ENCODE assay signal across 9 cellular contexts in the genomic region with DNA sequence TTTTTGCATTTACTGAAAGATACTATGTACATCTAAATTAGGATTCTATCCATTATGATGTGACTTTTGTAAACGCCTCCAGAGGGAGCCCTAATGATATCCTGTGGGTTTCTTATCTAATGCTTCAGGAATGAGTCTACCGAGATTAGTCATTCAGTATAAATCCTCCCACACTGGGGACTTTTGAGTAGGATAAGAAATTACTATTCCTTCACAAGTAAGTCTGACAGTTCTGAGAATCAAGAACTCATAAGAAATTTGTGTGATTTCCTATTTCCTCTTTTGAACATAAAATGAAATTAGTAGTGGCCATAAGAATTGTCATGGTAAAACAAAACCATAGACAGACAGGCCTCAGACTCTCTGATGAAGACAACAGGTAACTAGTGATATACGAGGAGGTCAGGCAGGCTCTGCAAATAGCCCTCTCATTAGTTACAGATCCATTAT. TPM values are rescaled to one million over a fixed set of nuclear protein-coding genes. Genes with fewer than 3 reads are reported as not detected.
DNase-seq lines count a peak whose midpoint lies in the region; TF ChIP-seq lines count a peak whose summit lies in the region.
"Had no signal": no experiment of that assay in that cellular context is flagged by ENCODE, and none has a peak within 500 bp of the region (broad histone marks: within the 10 kb centered on the region; RNA-seq: fewer than 3 reads in every experiment).

No MANE protein-coding gene starts in this region.

- no peaks in the 10 kb centered on the region for H3K79me2 ChIP-seq in osteoblast (ENCODE audit: insufficient read depth, low read length)

- no peaks in the 10 kb centered on the region for H4K20me1 ChIP-seq in osteoblast (ENCODE audit: insufficient read depth, low read length)

- H3K36me3 ChIP-seq in osteoblast (ENCODE audit: insufficient read depth, low read length) (no peaks in the 10 kb centered on the region), MG63 (no peaks in the 10 kb centered on the region)
- H3K36me3 ChIP-seq: neutrophil had no signal

- H3K4me2 ChIP-seq in osteoblast (ENCODE audit: insufficient read depth, low read length): no peak overlapping the region

- no peak overlapping the region for H2AFZ ChIP-seq in osteoblast (ENCODE audit: low read length)

- no peak overlapping the region for H3K27ac ChIP-seq in osteoblast (ENCODE audit: low read depth, low read length)
- H3K27ac ChIP-seq: neutrophil had no signal

- H3K4me1 ChIP-seq in osteoblast (ENCODE audit: insufficient read depth, low read length): no peaks in the 10 kb centered on the region

- H3K4me3 ChIP-seq in epithelial cell of esophagus (ENCODE audit: low read length): no peak overlapping the region
- no peak overlapping the region for H3K4me3 ChIP-seq in osteoblast (ENCODE audit: insufficient read depth, low read length)
- no peak overlapping the region for H3K4me3 ChIP-seq in MG63

- no peaks in the 10 kb centered on the region for H3K27me3 ChIP-seq in osteoblast (ENCODE audit: insufficient read depth, low read length)
- H3K27me3 ChIP-seq in MG63: no peaks in the 10 kb centered on the region
- H3K27me3 ChIP-seq: neutrophil had no signal

- DNase-seq in Daoy (ENCODE audit: low read depth) (peak; percentile 10), HCEC 1CT (peak; percentile 38), NCI-H748 (lab: John Stamatoyannopoulos, UW; ENCODE audit: unreplicated experiment) (peak; percentile 61), epithelial cell of esophagus (ENCODE audit: low read depth) (peak; percentile 78), osteoblast (ENCODE audit: insufficient read length, low spot score, missing footprints) (peak; percentile 6), C1 segment of cervical spinal cord (lab: John Stamatoyannopoulos, UW) (no peak), HK-2 (ENCODE audit: unreplicated experiment) (no peak), MG63 (no peak)

- no peaks in the 10 kb centered on the region for H3K9me3 ChIP-seq in osteoblast (ENCODE audit: low read depth, low read length)
- H3K9me3 ChIP-seq in MG63: no peaks in the 10 kb centered on the region
- H3K9me3 ChIP-seq: neutrophil had no signal

- TF ChIP-seq CTCF in epithelial cell of esophagus (IDR thresholded peaks at IDR 0.05; ENCODE audit: insufficient read depth, low read depth, low read length, missing control alignments) (peak; percentile 30), osteoblast (IDR thresholded peaks at IDR 0.05; ENCODE audit: extremely low read depth, low read depth, low read length) (peak; percentile 30)

RNA-seq across cellular contexts. Expression of gene OR5M1, which starts 10.0 kb away (rescaled TPM):
- not detected in 2 replicates for total RNA-seq in Daoy (2014; rRNA removed; shearing (Covaris generic))
- not detected in 2 replicates for total RNA-seq in osteoblast
- not detected in 2 replicates for total RNA-seq in MG63 (2014; rRNA removed; shearing (Covaris generic); ENCODE audit: low replicate concordance)

RNA-seq across cellular contexts. Expression of gene OR5AP2, which starts 17.6 kb away (rescaled TPM):
- total RNA-seq in Daoy (2014; rRNA removed; shearing (Covaris generic)): not detected in 2 replicates
- total RNA-seq in osteoblast: not detected in 2 replicates
- total RNA-seq in MG63 (2014; rRNA removed; shearing (Covaris generic); ENCODE audit: low replicate concordance): not detected in 2 replicates

RNA-seq across cellular contexts. Expression of gene OR5AR1, which starts 38.8 kb away (rescaled TPM):
- not detected in 2 replicates for total RNA-seq in Daoy (2014; rRNA removed; shearing (Covaris generic))
- total RNA-seq in osteoblast: not detected in 2 replicates
- not detected in 2 replicates for total RNA-seq in MG63 (2014; rRNA removed; shearing (Covaris generic); ENCODE audit: low replicate concordance)

RNA-seq across cellular contexts. Expression of gene OR5M10, which starts 47.2 kb away (rescaled TPM):
- total RNA-seq in Daoy (2014; rRNA removed; shearing (Covaris generic)): not detected in 2 replicates
- not detected in 2 replicates for total RNA-seq in osteoblast
- not detected in 2 replicates for total RNA-seq in MG63 (2014; rRNA removed; shearing (Covaris generic); ENCODE audit: low replicate concordance)

Comparison
In these comparisons a context has a peak if more than half of its experiments do, and no peak if none do; other contexts are left out.
1. DNase-seq: peak in Daoy (single experiment), HCEC 1CT (single experiment), NCI-H748 (single experiment), epithelial cell of esophagus (single experiment) and osteoblast (single experiment); none in C1 segment of cervical spinal cord (0 of 14), HK-2 (single experiment) and MG63 (single experiment).